ENCODE assay signal across 1 cellular context in genomic region chr2:215658635-215659305, GRCh38.
TF ChIP-seq lines count a peak whose summit lies in the region.

No MANE protein-coding gene starts in this region.

TF ChIP-seq in endothelial cell of umbilical vein, 7 proteins besides CTCF, POLR2A, EP300 and RAD21 (continued from another document):
- no peak for TF ChIP-seq JUN (IDR thresholded peaks at IDR 0.05; ENCODE audit: borderline replicate concordance, insufficient read depth, insufficient read length, low read depth)
- no peak for TF ChIP-seq POLR2AphosphoS5 (IDR thresholded peaks at IDR 0.05; ENCODE audit: insufficient read depth, low read depth, low read length)
